ENCODE assay signal across 7 cellular contexts in genomic region chr11:114340311-114341131, GRCh38. TPM values are rescaled to one million over a fixed set of nuclear protein-coding genes. Genes with fewer than 3 reads are reported as not detected.
DNase-seq lines count a peak whose midpoint lies in the region; ATAC-seq and TF ChIP-seq lines count a peak whose summit lies in the region.

No MANE protein-coding gene starts in this region.

- peak; percentile 87 for TF ChIP-seq CTCF in fibroblast of the aortic adventitia (IDR thresholded peaks at IDR 0.05; ENCODE audit: insufficient read depth, low read length)
- peak; percentile 83 for TF ChIP-seq CTCF in neural progenitor cell (IDR thresholded peaks at IDR 0.05)

- H3K9me3 ChIP-seq in neural progenitor cell (ENCODE audit: low read depth), result no peaks in the 10 kb centered on the region

- H3K4me3 ChIP-seq in fibroblast of the aortic adventitia (ENCODE audit: low read depth, low read length) (peak overlapping the region; percentile 59), neural progenitor cell (no peak overlapping the region)

- H3K4me1 ChIP-seq in neural progenitor cell, result no peaks in the 10 kb centered on the region

- no peaks in the 10 kb centered on the region for H3K36me3 Mint-ChIP-seq in activated T-cell treated with anti-CD3 and anti-CD28 coated beads, Interleukin-2, amount 50 U/mL, for 24 hours (ENCODE audit: low read depth)
- no peaks in the 10 kb centered on the region for H3K36me3 Mint-ChIP-seq in neural progenitor cell

- H3K4me3 Mint-ChIP-seq in activated T-cell treated with anti-CD3 and anti-CD28 coated beads, Interleukin-2, amount 50 U/mL, for 24 hours, result peak overlapping the region; percentile 55
- no peak overlapping the region for H3K4me3 Mint-ChIP-seq in neural progenitor cell

- no peaks in the 10 kb centered on the region for H3K27me3 ChIP-seq in neural progenitor cell

- H3K4me2 ChIP-seq in neural progenitor cell, result no peak overlapping the region

- no peak overlapping the region for H3K27ac Mint-ChIP-seq in activated T-cell treated with anti-CD3 and anti-CD28 coated beads, Interleukin-2, amount 50 U/mL, for 24 hours
- H3K27ac Mint-ChIP-seq in neural progenitor cell, result no peak overlapping the region

- H3K36me3 ChIP-seq in neural progenitor cell, result no peaks in the 10 kb centered on the region

- peaks cover 11% of the 10 kb centered on the region for H3K27me3 Mint-ChIP-seq in activated T-cell treated with anti-CD3 and anti-CD28 coated beads, Interleukin-2, amount 50 U/mL, for 24 hours
- H3K27me3 Mint-ChIP-seq in neural progenitor cell (ENCODE audit: insufficient read depth, low read depth), result no peaks in the 10 kb centered on the region

- no peaks in the 10 kb centered on the region for H3K79me2 ChIP-seq in neural progenitor cell (ENCODE audit: low read depth)

- H3K9me3 Mint-ChIP-seq in activated T-cell treated with anti-CD3 and anti-CD28 coated beads, Interleukin-2, amount 50 U/mL, for 24 hours, result no peaks in the 10 kb centered on the region
- no peaks in the 10 kb centered on the region for H3K9me3 Mint-ChIP-seq in neural progenitor cell

- ATAC-seq in HG03342 (IDR thresholded peaks at IDR 0.05; ENCODE audit: unreplicated experiment), result peak; percentile 65

- no peaks in the 10 kb centered on the region for H4K20me1 ChIP-seq in neural progenitor cell (ENCODE audit: low read depth)

- H3K9ac ChIP-seq in neural progenitor cell, result no peak overlapping the region

- H3K27ac ChIP-seq in neural progenitor cell, result no peak overlapping the region

- H3F3A ChIP-seq in neural progenitor cell (ENCODE audit: low read depth), result no peaks in the 10 kb centered on the region

- peak; percentile 38 for DNase-seq in GDM1 (lab: John Stamatoyannopoulos, UW)
- DNase-seq in NCI-H774 (lab: John Stamatoyannopoulos, UW), result peak; percentile 69
- peak; percentile 40 for DNase-seq in activated T-cell treated with anti-CD3 and anti-CD28 coated beads, Interleukin-2, amount 50 U/mL, for 24 hours
- DNase-seq in fibroblast of the aortic adventitia (ENCODE audit: low read depth), result peak; percentile 91
- DNase-seq in neural progenitor cell (ENCODE audit: low spot score), result peak; percentile 83
- DNase-seq in central memory CD4-positive, alpha-beta T cell, result no peak

- H2AFZ ChIP-seq in neural progenitor cell (replicated peaks), result peak overlapping the region; percentile 18

- H3K4me1 Mint-ChIP-seq in activated T-cell treated with anti-CD3 and anti-CD28 coated beads, Interleukin-2, amount 50 U/mL, for 24 hours (ENCODE audit: low read depth), result peaks cover 11% of the 10 kb centered on the region
- H3K4me1 Mint-ChIP-seq in neural progenitor cell, result no peaks in the 10 kb centered on the region

RNA-seq across cellular contexts. Expression of gene NNMT, which starts 44.3 kb away (rescaled TPM):
- total RNA-seq in fibroblast of the aortic adventitia (ENCODE audit: low replicate concordance) (178 and 2,246 TPM in 2 replicates), neural progenitor cell (ENCODE audit: low replicate concordance) (1.7 TPM in 1 of 2 replicates, not detected in the other)

RNA-seq across cellular contexts. Expression of gene C11orf71, which starts 59.8 kb away (rescaled TPM):
- total RNA-seq in fibroblast of the aortic adventitia (ENCODE audit: low replicate concordance) (2.5 and 4.2 TPM in 2 replicates), neural progenitor cell (ENCODE audit: low replicate concordance) (6.6 and 6.8 TPM in 2 replicates)

RNA-seq across cellular contexts. Expression of gene RBM7, which starts 59.9 kb away (rescaled TPM):
- total RNA-seq in fibroblast of the aortic adventitia (ENCODE audit: low replicate concordance), result 5.6 and 45.6 TPM in 2 replicates
- total RNA-seq in neural progenitor cell (ENCODE audit: low replicate concordance), result 44.5 and 61.1 TPM in 2 replicates

Comparison
In these comparisons a context has a peak if more than half of its experiments do, and no peak if none do; other contexts are left out.
1. RNA of gene NNMT, which starts 44.3 kb away (total RNA-seq): 178 to 2,246 TPM in fibroblast of the aortic adventitia; 1.7 TPM in neural progenitor cell; every median in the first group is over 10 times any median in the second.